Comparison of ENCODE assay signal across 24 cellular contexts in genomic region chr6:133415262-133415661, GRCh38.
DNase-seq lines count a peak whose midpoint lies in the region; ATAC-seq and TF ChIP-seq lines count a peak whose summit lies in the region.
"Had no signal": no experiment of that assay in that cellular context is flagged by ENCODE, and none has a peak within 500 bp of the region (broad histone marks: within the 10 kb centered on the region; RNA-seq: fewer than 3 reads in every experiment).

No MANE protein-coding gene starts in this region.

- H3F3A ChIP-seq in neural progenitor cell (ENCODE audit: low read depth): peaks cover 16% of the 10 kb centered on the region

- no peaks in the 10 kb centered on the region for H3K79me2 ChIP-seq in neural progenitor cell (ENCODE audit: low read depth)

- H3K9me3 Mint-ChIP-seq in neural progenitor cell: no peaks in the 10 kb centered on the region
- H3K9me3 Mint-ChIP-seq: CD4-positive, alpha-beta T cell; CD8-positive, alpha-beta memory T cell had no signal

- no peaks in the 10 kb centered on the region for H4K20me1 ChIP-seq in neural progenitor cell (ENCODE audit: low read depth)
- H4K20me1 ChIP-seq: BLaER1 treated with 17β-estradiol and CSF1 and Interleukin-3, amounts not matched to agents 10 nM and 100 nM had no signal

- TF ChIP-seq CTCF in left ventricle myocardium inferior (IDR thresholded peaks at IDR 0.05; ENCODE audit: borderline replicate concordance): no peak
- no peak for TF ChIP-seq CTCF in heart right ventricle (IDR thresholded peaks at IDR 0.05)
- TF ChIP-seq CTCF in neural progenitor cell (IDR thresholded peaks at IDR 0.05): no peak
- no peak for TF ChIP-seq CTCF in thyroid gland (IDR thresholded peaks at IDR 0.05)

- no peak overlapping the region for H3K9ac ChIP-seq in neural progenitor cell
- H3K9ac ChIP-seq: BLaER1 treated with 17β-estradiol and CSF1 and Interleukin-3, amounts not matched to agents 10 nM and 100 nM; GM23248 had no signal

- no peak overlapping the region for H3K4me3 Mint-ChIP-seq in neural progenitor cell
- H3K4me3 Mint-ChIP-seq: CD14-positive monocyte; CD4-positive, alpha-beta T cell; CD8-positive, alpha-beta memory T cell had no signal

- H3K4me3 ChIP-seq in left ventricle myocardium inferior (no peak overlapping the region), heart right ventricle (no peak overlapping the region), neural progenitor cell (no peak overlapping the region), thyroid gland (replicated peaks in 1 of 3) (no peak overlapping the region)
- H3K4me3 ChIP-seq: A549; BLaER1 treated with 17β-estradiol and CSF1 and Interleukin-3, amounts not matched to agents 10 nM and 100 nM; GM12878; GM23248 had no signal

- DNase-seq in Right ventricle myocardium superior: no peak
- DNase-seq in left ventricle myocardium inferior: no peak
- no peak for DNase-seq in heart right ventricle
- DNase-seq in neural progenitor cell (ENCODE audit: low spot score): no peak
- no peak for DNase-seq in NCI-H2171 treated with DMSO at 0.1 percent for 48 hours (lab: John Stamatoyannopoulos, UW)
- DNase-seq in thyroid gland: no peak
- DNase-seq: 8988T; ACHN; AML-193; BE2C; CD4-positive, alpha-beta T cell; CD8-positive, alpha-beta memory T cell; DMS 273 treated with DMSO at 0.1 percent for 48 hours; DMS79; EL; GDM1; GM23248; H7; HCEC 1CT had no signal

- H3K27me3 Mint-ChIP-seq in neural progenitor cell (ENCODE audit: insufficient read depth, low read depth): no peaks in the 10 kb centered on the region
- H3K27me3 Mint-ChIP-seq: CD4-positive, alpha-beta T cell; CD8-positive, alpha-beta memory T cell had no signal

- intact Hi-C loops in Right ventricle myocardium superior (cut with DNase I): no loop called here
- intact Hi-C loops in left ventricle myocardium inferior (cut with micrococcal nuclease): no loop called here
- intact Hi-C loops in heart right ventricle (cut with DNase I): no loop called here
- intact Hi-C loops in thyroid gland (cut with DNase I): no loop called here

- peak overlapping the region; percentile 40 for H3K4me2 ChIP-seq in neural progenitor cell
- H3K4me2 ChIP-seq: BLaER1 treated with 17β-estradiol and CSF1 and Interleukin-3, amounts not matched to agents 10 nM and 100 nM had no signal

- peaks cover 7% of the 10 kb centered on the region for H3K4me1 Mint-ChIP-seq in neural progenitor cell
- H3K4me1 Mint-ChIP-seq: CD14-positive monocyte; CD8-positive, alpha-beta memory T cell had no signal

- H3K9me3 ChIP-seq in left ventricle myocardium inferior (replicated peaks) (no peaks in the 10 kb centered on the region), heart right ventricle (no peaks in the 10 kb centered on the region), neural progenitor cell (ENCODE audit: low read depth) (no peaks in the 10 kb centered on the region), thyroid gland (no peaks in the 10 kb centered on the region)
- H3K9me3 ChIP-seq: A549, BE2C had no signal

- 53 to 68% methylated on average over 5 of the region's 5 CpGs for WGBS in heart right ventricle, 2 donors
- 74 to 78% methylated on average over 5 of the region's 5 CpGs for WGBS in thyroid gland, 2 donors

- peak; percentile 57 for ATAC-seq in Right ventricle myocardium superior (ENCODE audit: poor library complexity)
- peak in 6 of 8 donors; percentile 11 to 88 (median 64) for ATAC-seq in heart right ventricle
- ATAC-seq in HG03196 (IDR thresholded peaks at IDR 0.05; ENCODE audit: unreplicated experiment): no peak
- ATAC-seq: A549, GM12878 had no signal

- no peaks in the 10 kb centered on the region for H3K36me3 Mint-ChIP-seq in neural progenitor cell
- H3K36me3 Mint-ChIP-seq: CD14-positive monocyte; CD8-positive, alpha-beta memory T cell had no signal

- H3K4me1 ChIP-seq in left ventricle myocardium inferior: peaks cover 29% of the 10 kb centered on the region
- H3K4me1 ChIP-seq in heart right ventricle: peaks cover 0 to 26% (median 0%) of the 10 kb centered on the region in 9 donors
- peaks cover 22% of the 10 kb centered on the region for H3K4me1 ChIP-seq in neural progenitor cell
- H3K4me1 ChIP-seq in thyroid gland: no peaks in the 10 kb centered on the region

- no peaks in the 10 kb centered on the region for H3K36me3 ChIP-seq in left ventricle myocardium inferior
- H3K36me3 ChIP-seq in heart right ventricle: no peaks in the 10 kb centered on the region
- no peaks in the 10 kb centered on the region for H3K36me3 ChIP-seq in neural progenitor cell
- no peaks in the 10 kb centered on the region for H3K36me3 ChIP-seq in thyroid gland
- H3K36me3 ChIP-seq: BE2C had no signal

- TF ChIP-seq POLR2A in thyroid gland (IDR thresholded peaks at IDR 0.05): no peak

- H3K27me3 ChIP-seq in left ventricle myocardium inferior (ENCODE audit: low read depth) (no peaks in the 10 kb centered on the region), heart right ventricle (no peaks in the 10 kb centered on the region), neural progenitor cell (no peaks in the 10 kb centered on the region), thyroid gland (no peaks in the 10 kb centered on the region)
- H3K27me3 ChIP-seq: BE2C; BLaER1 treated with 17β-estradiol and CSF1 and Interleukin-3, amounts not matched to agents 10 nM and 100 nM had no signal

- no peak overlapping the region for H2AFZ ChIP-seq in neural progenitor cell (replicated peaks)
- H2AFZ ChIP-seq: GM23248 had no signal

- H3K27ac Mint-ChIP-seq in neural progenitor cell: no peak overlapping the region
- H3K27ac Mint-ChIP-seq: CD14-positive monocyte; CD4-positive, alpha-beta T cell; CD8-positive, alpha-beta memory T cell had no signal

- H3K27ac ChIP-seq in left ventricle myocardium inferior (replicated peaks): no peak overlapping the region
- peak overlapping the region in 2 of 10 donors; percentile 17 to 32 for H3K27ac ChIP-seq in heart right ventricle
- peak overlapping the region; percentile 68 for H3K27ac ChIP-seq in neural progenitor cell
- H3K27ac ChIP-seq in thyroid gland: no peak overlapping the region
- H3K27ac ChIP-seq: A549; BLaER1 treated with 17β-estradiol and CSF1 and Interleukin-3, amounts not matched to agents 10 nM and 100 nM; GM23248 had no signal
